ENCODE assay signal across 1 cellular context in genomic region chr16:2388875-2389433, GRCh38.
TF ChIP-seq lines count a peak whose summit lies in the region.

No MANE protein-coding gene starts in this region.

TF ChIP-seq in HepG2, 621 proteins besides CTCF, POLR2A, EP300 and RAD21 (continued from another document and continues in another):
- TF ChIP-seq ZNF770 (CRISPR knock-in tag; IDR thresholded peaks at IDR 0.05) (0 out of 2 replicates have a peak, but pooled peaks have one; percentile 22), ZNF646 (CRISPR knock-in tag; IDR thresholded peaks at IDR 0.05) (no peak), ZNF747 (CRISPR knock-in tag; IDR thresholded peaks at IDR 0.05; ENCODE audit: borderline replicate concordance) (no peak), POGZ (CRISPR knock-in tag; IDR thresholded peaks at IDR 0.05) (peak; percentile 72), ZKSCAN8 (CRISPR knock-in tag; IDR thresholded peaks at IDR 0.05; ENCODE audit: borderline replicate concordance) (no peak), ZFP1 (CRISPR knock-in tag; IDR thresholded peaks at IDR 0.05) (no peak), ZBTB38 (CRISPR knock-in tag; IDR thresholded peaks at IDR 0.05) (peak; percentile 66; the same call in 1 of the 2 replicates), KDM3A (CRISPR knock-in tag; IDR thresholded peaks at IDR 0.05; ENCODE audit: low read depth) (no peak), HNF4A (CRISPR knock-in tag; IDR thresholded peaks at IDR 0.05) (peak; percentile 82), ZNF331 (CRISPR knock-in tag; IDR thresholded peaks at IDR 0.05) (peak; percentile 96), TBP (CRISPR knock-in tag; IDR thresholded peaks at IDR 0.05) (no peak), TGIF2 (CRISPR knock-in tag; IDR thresholded peaks at IDR 0.05) (no peak), NFYC (CRISPR knock-in tag; IDR thresholded peaks at IDR 0.05) (peak; percentile 32; the same call in 1 of the 2 replicates), MTA3 (CRISPR knock-in tag; IDR thresholded peaks at IDR 0.05) (no peak), BATF2 (CRISPR knock-in tag; IDR thresholded peaks at IDR 0.05) (no peak), HHEX (CRISPR knock-in tag; IDR thresholded peaks at IDR 0.05) (peak; percentile 88), ZNF850 (CRISPR knock-in tag; conservative IDR thresholded peaks at IDR 0.05) (no peak), CENPX (CRISPR knock-in tag; IDR thresholded peaks at IDR 0.05) (no peak), ZNF512B (CRISPR knock-in tag; IDR thresholded peaks at IDR 0.05; ENCODE audit: borderline replicate concordance) (no peak), SMAD9 (CRISPR knock-in tag; IDR thresholded peaks at IDR 0.05) (no peak), TCF12 (IDR thresholded peaks at IDR 0.05) (no peak), TCF12 (CRISPR knock-in tag; IDR thresholded peaks at IDR 0.05) (peak; percentile 99), ZNF597 (CRISPR knock-in tag; IDR thresholded peaks at IDR 0.05) (no peak), ZNF225 (CRISPR knock-in tag; IDR thresholded peaks at IDR 0.05) (no peak), ZFP36L2 (CRISPR knock-in tag; IDR thresholded peaks at IDR 0.05) (no peak), ZFY (CRISPR knock-in tag; IDR thresholded peaks at IDR 0.05) (no peak), SIN3B (IDR thresholded peaks at IDR 0.05; ENCODE audit: low read length) (no peak), NFIC (IDR thresholded peaks at IDR 0.05; ENCODE audit: low read length) (peak; percentile 75; the same call in 1 of the 2 replicates), E2F1 (CRISPR knock-in tag; IDR thresholded peaks at IDR 0.05) (no peak), SCMH1 (CRISPR knock-in tag; IDR thresholded peaks at IDR 0.05; ENCODE audit: borderline replicate concordance) (no peak), NFIB (CRISPR knock-in tag; IDR thresholded peaks at IDR 0.05; ENCODE audit: borderline replicate concordance) (no peak), ZNF253 (CRISPR knock-in tag; IDR thresholded peaks at IDR 0.05; ENCODE audit: borderline replicate concordance) (no peak), HNRNPK (IDR thresholded peaks at IDR 0.05; ENCODE audit: low read depth, low read length, poor library complexity, severe bottlenecking) (peak; percentile 99), MLXIP (CRISPR knock-in tag; IDR thresholded peaks at IDR 0.05; ENCODE audit: borderline replicate concordance) (no peak), MAFG (CRISPR knock-in tag; IDR thresholded peaks at IDR 0.05) (no peak), NFE2L1 (CRISPR knock-in tag; IDR thresholded peaks at IDR 0.05; ENCODE audit: borderline replicate concordance) (no peak), SNRNP70 (IDR thresholded peaks at IDR 0.05; ENCODE audit: low read depth, low read length) (no peak), ZSCAN5A (CRISPR knock-in tag; IDR thresholded peaks at IDR 0.05; ENCODE audit: borderline replicate concordance) (no peak), PHF20 (CRISPR knock-in tag; IDR thresholded peaks at IDR 0.05) (0 out of 2 replicates have a peak, but pooled peaks have one; percentile 30), IRF2 (CRISPR knock-in tag; IDR thresholded peaks at IDR 0.05) (peak; percentile 35; the same call in 1 of the 2 replicates), ZNF720 (CRISPR knock-in tag; IDR thresholded peaks at IDR 0.05) (no peak), ZFP41 (CRISPR knock-in tag; IDR thresholded peaks at IDR 0.05; ENCODE audit: borderline replicate concordance) (no peak), NRL (CRISPR knock-in tag; IDR thresholded peaks at IDR 0.05; ENCODE audit: borderline replicate concordance) (no peak), ZNF3 (CRISPR knock-in tag; IDR thresholded peaks at IDR 0.05) (no peak), ISX (CRISPR knock-in tag; conservative IDR thresholded peaks at IDR 0.05) (no peak), E2F2 (CRISPR knock-in tag; IDR thresholded peaks at IDR 0.05; ENCODE audit: borderline replicate concordance) (no peak), TBL1XR1 (IDR thresholded peaks at IDR 0.05; ENCODE audit: borderline replicate concordance, low read length, partially characterized antibody) (no peak)
